In genomic region chr3:56025316-56025715, GRCh38 we compare ENCODE assay signal across 1 cellular context.
TF ChIP-seq lines count a peak whose summit lies in the region.

No MANE protein-coding gene starts in this region.

TF ChIP-seq in WTC11, 78 proteins besides CTCF, POLR2A, EP300 and RAD21 (continued from another document):
- no peak for TF ChIP-seq AR (CRISPR knock-in tag; IDR thresholded peaks at IDR 0.05)
- TF ChIP-seq ZNF671 (CRISPR knock-in tag; IDR thresholded peaks at IDR 0.05): no peak
- TF ChIP-seq ATF1 (CRISPR knock-in tag; IDR thresholded peaks at IDR 0.05): no peak
- TF ChIP-seq AFF4 (CRISPR knock-in tag; IDR thresholded peaks at IDR 0.05; ENCODE audit: borderline replicate concordance): no peak
- no peak for TF ChIP-seq ZNF232 (CRISPR knock-in tag; IDR thresholded peaks at IDR 0.05)
- no peak for TF ChIP-seq MYBL2 (CRISPR knock-in tag; IDR thresholded peaks at IDR 0.05)
- TF ChIP-seq NR1H2 (CRISPR knock-in tag; IDR thresholded peaks at IDR 0.05): no peak
- TF ChIP-seq GRHL2 (CRISPR knock-in tag; IDR thresholded peaks at IDR 0.05; ENCODE audit: insufficient replicate concordance, severe bottlenecking): no peak
- TF ChIP-seq ZBTB21 (CRISPR knock-in tag; IDR thresholded peaks at IDR 0.05; ENCODE audit: borderline replicate concordance): no peak
- no peak for TF ChIP-seq FOXP1 (CRISPR knock-in tag; IDR thresholded peaks at IDR 0.05; ENCODE audit: borderline replicate concordance)
- TF ChIP-seq E2F5 (CRISPR knock-in tag; IDR thresholded peaks at IDR 0.05): no peak
- no peak for TF ChIP-seq ZSCAN18 (CRISPR knock-in tag; IDR thresholded peaks at IDR 0.05)
- no peak for TF ChIP-seq PRRX2 (CRISPR knock-in tag; IDR thresholded peaks at IDR 0.05)
- TF ChIP-seq IRF2 (CRISPR knock-in tag; IDR thresholded peaks at IDR 0.05; ENCODE audit: borderline replicate concordance, low read depth): no peak
- no peak for TF ChIP-seq FOXK1 (CRISPR knock-in tag; IDR thresholded peaks at IDR 0.05)
- no peak for TF ChIP-seq ZNF512 (CRISPR knock-in tag; IDR thresholded peaks at IDR 0.05; ENCODE audit: borderline replicate concordance)
